ENCODE assay signal across 23 cellular contexts in the genomic region with DNA sequence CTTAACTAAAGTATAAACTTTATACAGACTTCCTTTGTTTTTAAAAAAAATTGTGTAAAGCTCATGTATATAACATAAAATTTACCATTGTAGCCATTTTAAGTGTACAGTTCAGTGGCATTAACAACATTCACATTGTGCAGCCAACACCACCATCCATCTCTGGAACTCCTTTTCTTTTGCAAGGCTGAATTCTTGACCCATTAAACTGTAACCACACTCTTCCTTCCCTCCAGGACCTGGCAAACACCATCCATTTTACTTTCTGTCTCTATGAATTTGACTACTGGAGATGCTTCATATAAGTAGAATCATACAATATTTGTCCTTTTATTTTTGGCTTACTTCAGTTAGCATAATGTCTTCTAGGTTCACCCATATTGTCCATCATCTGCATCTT.
"Had no signal": no experiment of that assay in that cellular context is flagged by ENCODE, and none has a peak within 500 bp of the region (broad histone marks: within the 10 kb centered on the region; RNA-seq: fewer than 3 reads in every experiment).

No MANE protein-coding gene starts in this region.

- H3K4me1 Mint-ChIP-seq: endodermal cell, neural crest cell had no signal

- H3K4me1 ChIP-seq: colonic mucosa, gastrocnemius medialis, lower lobe of right lung, prostate gland, thyroid gland, vagina had no signal

- H3K27me3 ChIP-seq: colonic mucosa, gastrocnemius medialis, neutrophil, right atrium auricular region, stomach, thyroid gland, vagina had no signal

- H3K4me3 ChIP-seq: colonic mucosa, gastrocnemius medialis, lower lobe of right lung, prostate gland, right atrium auricular region, stomach, thyroid gland, vagina had no signal

- DNase-seq: colonic mucosa; effector CD8-positive, alpha-beta T cell; endodermal cell; gastrocnemius medialis; head of caudate nucleus; left ventricle myocardium superior; lower lobe of right lung; naive thymus-derived CD8-positive, alpha-beta T cell; stimulated activated CD4-positive, alpha-beta T cell treated with anti-CD3 and anti-CD28 coated beads, Interleukin-2, amount 100 ng/mL, for 24 hours; stimulated activated CD4-positive, alpha-beta T cell treated with anti-CD3 and anti-CD28 coated beads, Interleukin-4, amount 100 ng/mL, for 24 hours; stimulated activated naive CD4-positive, alpha-beta T cell treated with Interleukin-2 at 50 U/mL for 16 hours; stomach; thyroid gland had no signal

- H3K36me3 ChIP-seq: colonic mucosa, gastrocnemius medialis, lower lobe of right lung, neutrophil, prostate gland, right atrium auricular region, stomach, thyroid gland, vagina had no signal

- H3K27ac Mint-ChIP-seq: dendritic cell treated with granulocyte-macrophage colony-stimulating factor and Interleukin-4, amounts not matched to agents 40 ng/mL and 50 ng/mL, for 4 days; endodermal cell; stimulated activated effector memory CD8-positive, alpha-beta T cell treated with anti-CD3 and anti-CD28 coated beads, Interleukin-12 subunit alpha, Interleukin-12 subunit beta, amount 100 ng/mL, for 72 hours had no signal

- H3K27ac ChIP-seq: colonic mucosa, epithelial cell of prostate, gastrocnemius medialis, lower lobe of right lung, neutrophil, prostate gland, right atrium auricular region, stomach, thyroid gland, vagina had no signal

- H3K4me3 Mint-ChIP-seq: dendritic cell treated with granulocyte-macrophage colony-stimulating factor and Interleukin-4, amounts not matched to agents 40 ng/mL and 50 ng/mL, for 4 days; endodermal cell; naive thymus-derived CD8-positive, alpha-beta T cell; neural crest cell; stimulated activated effector memory CD8-positive, alpha-beta T cell treated with anti-CD3 and anti-CD28 coated beads, Interleukin-12 subunit alpha, Interleukin-12 subunit beta, amount 100 ng/mL, for 72 hours had no signal

- H3K27me3 Mint-ChIP-seq: dendritic cell treated with granulocyte-macrophage colony-stimulating factor and Interleukin-4, amounts not matched to agents 40 ng/mL and 50 ng/mL, for 4 days; naive thymus-derived CD8-positive, alpha-beta T cell had no signal

- H3K9me3 ChIP-seq: colonic mucosa, gastrocnemius medialis, lower lobe of right lung, neutrophil, prostate gland, right atrium auricular region, thyroid gland, vagina had no signal

- H3K36me3 Mint-ChIP-seq: stimulated activated effector memory CD8-positive, alpha-beta T cell treated with anti-CD3 and anti-CD28 coated beads, Interleukin-12 subunit alpha, Interleukin-12 subunit beta, amount 100 ng/mL, for 72 hours had no signal

- ATAC-seq: esophagus mucosa; gastrocnemius medialis; left ventricle myocardium superior; lower lobe of right lung; naive thymus-derived CD8-positive, alpha-beta T cell; sciatic nerve; stimulated activated effector memory CD8-positive, alpha-beta T cell treated with anti-CD3 and anti-CD28 coated beads, Interleukin-12 subunit alpha, Interleukin-12 subunit beta, amount 100 ng/mL, for 72 hours had no signal
